In genomic region chr2:222796413-222797103, GRCh38 we compare ENCODE assay signal across 10 cellular contexts.
A peak's percentile ranks its signal among the peaks of the same experiment; 100 is the strongest.
DNase-seq lines count a peak whose midpoint lies in the region; ATAC-seq and TF ChIP-seq lines count a peak whose summit lies in the region.
"Had no signal": no experiment of that assay in that cellular context is flagged by ENCODE, and none has a peak within 500 bp of the region (broad histone marks: within the 10 kb centered on the region; RNA-seq: fewer than 3 reads in every experiment).

No MANE protein-coding gene starts in this region.

- no peaks in the 10 kb centered on the region for H3K27me3 Mint-ChIP-seq in mesothelial cell of epicardium (ENCODE audit: low read depth)

- H3K4me3 Mint-ChIP-seq in mesothelial cell of epicardium = no peak overlapping the region

- H3K4me1 Mint-ChIP-seq in mesothelial cell of epicardium = peaks cover 22% of the 10 kb centered on the region

- H3K36me3 Mint-ChIP-seq in mesothelial cell of epicardium = no peaks in the 10 kb centered on the region

- ATAC-seq in HG03521 (IDR thresholded peaks at IDR 0.05; ENCODE audit: unreplicated experiment) = no peak
- ATAC-seq in GM21515 (IDR thresholded peaks at IDR 0.05; ENCODE audit: unreplicated experiment) = no peak

- CTCF ChIA-PET in HEK293T (lab: Yijun Ruan, JAX) = interaction anchor here (0.6 to 1.7 kb wide), 14 partner anchors 10 to 107 kb away, joined by 3 to 10 read pairs (median 4); no protein-coding TSS in a partner anchor

- TF ChIP-seq CTCF in C4-2B (conservative IDR thresholded peaks at IDR 0.05) (no peak), mesothelial cell of epicardium (IDR thresholded peaks at IDR 0.05; ENCODE audit: unreplicated experiment) (no peak)

- DNase-seq in NCI-H146 (lab: John Stamatoyannopoulos, UW) (peak; percentile 75), mesothelial cell of epicardium (ENCODE audit: low spot score in 2 of 2, unreplicated experiment in 2 of 2) (no peak), GM19238 (ENCODE audit: insufficient read length, low spot score) (no peak), HEK293T (ENCODE audit: extremely low spot score) (no peak)
- DNase-seq: Calu3, kidney had no signal

- no peaks in the 10 kb centered on the region for H3K9me3 Mint-ChIP-seq in mesothelial cell of epicardium

- H3K27ac Mint-ChIP-seq in mesothelial cell of epicardium = peak overlapping the region; percentile 67

- H3K27ac ChIP-seq in C4-2B = peak overlapping the region; percentile 99
- peak overlapping the region; percentile 8 for H3K27ac ChIP-seq in cingulate gyrus (ENCODE audit: low read depth, low read length)

- POLR2A ChIA-PET in HEK293T (lab: Yijun Ruan, JAX) = interaction anchor here (1.0 kb wide), 1 partner anchor 65 kb away, joined by 3 read pairs; no protein-coding TSS in a partner anchor

TF ChIP-seq in HEK293T, 16 proteins besides CTCF, POLR2A, EP300 and RAD21:
- TF ChIP-seq ZNF384 (IDR thresholded peaks at IDR 0.05) = no peak
- no peak for TF ChIP-seq SUZ12 (IDR thresholded peaks at IDR 0.05)
- TF ChIP-seq L3MBTL2 (conservative IDR thresholded peaks at IDR 0.05) = no peak
- no peak for TF ChIP-seq NFRKB (IDR thresholded peaks at IDR 0.05)
- TF ChIP-seq FOXA1 (IDR thresholded peaks at IDR 0.05) = no peak
- no peak for TF ChIP-seq ELF4 (IDR thresholded peaks at IDR 0.05)
- no peak for TF ChIP-seq ARNT (IDR thresholded peaks at IDR 0.05)
- TF ChIP-seq LEF1 (IDR thresholded peaks at IDR 0.05; ENCODE audit: borderline replicate concordance) = no peak
- TF ChIP-seq HDGF (IDR thresholded peaks at IDR 0.05; ENCODE audit: borderline replicate concordance) = no peak
